8 cellular contexts compared by ENCODE assay signal in the genomic region with DNA sequence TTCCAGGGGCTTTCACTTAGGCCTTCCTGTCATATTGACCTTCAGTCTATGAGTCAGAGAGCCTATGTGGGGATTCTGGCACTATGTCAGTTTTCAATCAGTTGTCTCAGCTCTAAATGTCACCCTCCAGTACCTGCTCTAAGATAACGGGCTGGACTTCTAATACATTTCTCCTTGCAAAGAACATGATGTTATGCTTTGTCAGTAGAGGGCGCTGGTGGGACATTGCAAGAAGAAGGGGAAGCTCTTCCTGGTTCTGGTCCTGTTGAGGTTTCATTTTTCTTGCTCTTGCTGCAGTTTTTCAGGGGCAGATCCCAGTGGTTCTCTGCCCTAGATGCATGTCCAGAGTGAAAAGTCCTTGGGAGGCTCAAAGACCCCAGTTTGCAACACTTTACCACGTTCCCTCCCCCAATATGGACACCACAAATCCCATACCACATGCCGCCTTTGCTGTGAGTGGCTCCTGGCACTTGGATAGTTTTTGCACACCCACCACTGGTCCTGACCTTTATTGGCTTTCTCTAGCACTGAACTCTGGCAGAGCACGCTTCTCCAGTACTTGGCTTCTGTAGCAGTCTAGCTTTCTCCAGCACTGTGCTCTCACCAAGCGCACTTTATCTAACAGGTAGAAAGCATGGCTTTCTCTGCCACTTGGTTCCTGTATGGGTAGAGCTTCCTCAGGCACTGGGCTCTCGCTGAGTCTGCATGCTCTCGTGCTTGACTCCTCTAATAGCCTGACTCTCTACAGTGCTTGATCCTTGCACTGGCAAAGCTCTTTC. TPM values are rescaled to one million over a fixed set of nuclear protein-coding genes. Genes with fewer than 3 reads are reported as not detected.
DNase-seq lines count a peak whose midpoint lies in the region; ATAC-seq, FAIRE-seq and TF ChIP-seq lines count a peak whose summit lies in the region.

No MANE protein-coding gene starts in this region.

- H3K36me3 ChIP-seq in SU-DHL-6 (ENCODE audit: low read length) (no peaks in the 10 kb centered on the region), heart left ventricle (no peaks in the 10 kb centered on the region)

- peak; percentile 78 for DNase-seq in AG09309 (ENCODE audit: low read depth)
- DNase-seq in NCI-H1105 treated with DMSO at 0.1 percent for 48 hours (lab: John Stamatoyannopoulos, UW), result peak; percentile 57
- DNase-seq in activated naive CD8-positive, alpha-beta T cell treated with anti-CD3 and anti-CD28 coated beads, Interleukin-2, amount 50 U/mL, for 16 hours (ENCODE audit: low read depth, low spot score), result peak; percentile 72
- DNase-seq in heart left ventricle, result peak in 4 of 5 donors; percentile 71 to 84 (median 78)
- DNase-seq in putamen (ENCODE audit: low spot score), result peak; percentile 79
- DNase-seq in urothelium cell line (ENCODE audit: low spot score), result peak; percentile 53

- 25 to 40% (median 34%) methylated on average over 8 of the region's 8 CpGs for WGBS in heart left ventricle, 4 donors

- peak overlapping the region; percentile 50 for H3K9ac ChIP-seq in SU-DHL-6 (ENCODE audit: low read length)

- no peaks in the 10 kb centered on the region for H3K79me2 ChIP-seq in SU-DHL-6 (ENCODE audit: insufficient read depth, low read length)

- no peaks in the 10 kb centered on the region for H3K9me2 ChIP-seq in SU-DHL-6 (replicated peaks; ENCODE audit: insufficient read depth, low read length)

- peak; percentile 91 for TF ChIP-seq CTCF in AG09309 (IDR thresholded peaks at IDR 0.05; ENCODE audit: control insufficient read depth, insufficient read depth, low read depth, low read length, missing control alignments)
- TF ChIP-seq CTCF in SU-DHL-6 (IDR thresholded peaks at IDR 0.05; ENCODE audit: insufficient read depth, low read length, poor library complexity, severe bottlenecking), result peak; percentile 79
- TF ChIP-seq CTCF in heart left ventricle (IDR thresholded peaks at IDR 0.05), result peak; percentile 77 to 96 (median 89)

- peaks cover 0 to 25% (median 9%) of the 10 kb centered on the region in 12 donors for H3K4me1 ChIP-seq in heart left ventricle

- H3K27ac ChIP-seq in SU-DHL-6 (ENCODE audit: low read depth, low read length), result no peak overlapping the region
- peak overlapping the region; percentile 11 to 77 (median 47) for H3K27ac ChIP-seq in heart left ventricle

- no peaks in the 10 kb centered on the region for H3F3A ChIP-seq in SU-DHL-6 (ENCODE audit: insufficient read depth)

- H3K27me3 ChIP-seq in SU-DHL-6 (ENCODE audit: low read length), result no peaks in the 10 kb centered on the region
- H3K27me3 ChIP-seq in heart left ventricle, result no peaks in the 10 kb centered on the region

- H3K4me2 ChIP-seq in SU-DHL-6 (ENCODE audit: low read depth, low read length, poor library complexity, severe bottlenecking), result peak overlapping the region; percentile 52

- H4K20me1 ChIP-seq in SU-DHL-6 (ENCODE audit: low read depth, low read length), result no peaks in the 10 kb centered on the region

- no peaks in the 10 kb centered on the region for H3K9me3 ChIP-seq in SU-DHL-6 (ENCODE audit: insufficient read depth, low read length)
- H3K9me3 ChIP-seq in heart left ventricle, result no peaks in the 10 kb centered on the region

- peak overlapping the region; percentile 5 for H3K4me3 ChIP-seq in AG09309 (ENCODE audit: control insufficient read depth, low read depth, low read length)
- H3K4me3 ChIP-seq in SU-DHL-6 (ENCODE audit: insufficient read depth, low read length, poor library complexity, severe bottlenecking), result no peak overlapping the region
- H3K4me3 ChIP-seq in heart left ventricle, result peak overlapping the region in 9 of 12 donors; percentile 4 to 43 (median 30)

- ATAC-seq in GM19395 (IDR thresholded peaks at IDR 0.05; ENCODE audit: unreplicated experiment), result peak; percentile 78
- ATAC-seq in heart left ventricle, result peak; percentile 62 to 85 (median 84)

- intact Hi-C loops in heart left ventricle (cut with DNase I), result loop anchor here (1.0 to 10.0 kb wide), 11 partner anchors 29 to 1020 kb away; partner anchors contain the start of genes FBXL19 (in 2 of the 10) and CTF1 (in 1 of the 10)

- peak overlapping the region; percentile 99 for H2AFZ ChIP-seq in SU-DHL-6 (ENCODE audit: low read depth, low read length, severe bottlenecking)

- no peak for TF ChIP-seq POLR2A in heart left ventricle (IDR thresholded peaks at IDR 0.05)

- no peak for FAIRE-seq in urothelium cell line (lab: Jason Lieb, UNC)

RNA-seq across cellular contexts. Expression of gene BCL7C, which starts 49.0 kb away (rescaled TPM):
- 10 to 100 TPM; 23.1 to 35.5 (median 28.1) TPM for total RNA-seq in heart left ventricle
- 10 to 100 TPM; 30.5 to 43.4 TPM for polyA plus RNA-seq in heart left ventricle

RNA-seq across cellular contexts. Expression of gene CTF1, which starts 51.6 kb away (rescaled TPM):
- 10 to 100 TPM in 5 of 9 donors, 1 to 10 TPM in 4; 6.4 to 22.2 (median 12.2) TPM for total RNA-seq in heart left ventricle
- polyA plus RNA-seq in heart left ventricle, result 10 to 100 TPM in 1 of 2 donors, 1 to 10 TPM in 1; 3.7 to 13.5 TPM

RNA-seq across cellular contexts. Expression of gene ZNF629, which starts 57.9 kb away (rescaled TPM):
- total RNA-seq in heart left ventricle, result 10 to 100 TPM; 14.3 to 30.9 (median 22.7) TPM
- polyA plus RNA-seq in heart left ventricle, result 10 to 100 TPM; 11.2 to 14.9 TPM
